ENCODE assay signal across 18 cellular contexts in genomic region chr1:157004286-157004685, GRCh38.
"Had no signal": no experiment of that assay in that cellular context is flagged by ENCODE, and none has a peak within 500 bp of the region (broad histone marks: within the 10 kb centered on the region; RNA-seq: fewer than 3 reads in every experiment).

No MANE protein-coding gene starts in this region.

- H3K9me3 Mint-ChIP-seq: activated T-cell treated with anti-CD3 and anti-CD28 coated beads, Interleukin-2, amount 50 U/mL, for 72 hours; nephron had no signal

- H3K27ac Mint-ChIP-seq: activated T-cell treated with anti-CD3 and anti-CD28 coated beads, Interleukin-2, amount 50 U/mL, for 72 hours had no signal

- H3K4me3 ChIP-seq: coronary artery, gastroesophageal sphincter, heart right ventricle, tibial nerve, vagina had no signal

- H3K36me3 ChIP-seq: gastroesophageal sphincter, heart right ventricle, tibial nerve, vagina had no signal

- ATAC-seq: activated T-cell treated with anti-CD3 and anti-CD28 coated beads, Interleukin-2, amount 50 U/mL, for 72 hours; gastroesophageal sphincter; left cardiac atrium had no signal

- H3K4me3 Mint-ChIP-seq: activated T-cell treated with anti-CD3 and anti-CD28 coated beads, Interleukin-2, amount 50 U/mL, for 72 hours; nephron had no signal

- H3K27ac ChIP-seq: coronary artery, gastroesophageal sphincter, tibial nerve, vagina had no signal

- DNase-seq: activated CD4-positive, CD25-positive, alpha-beta regulatory T cell treated with anti-CD3 and anti-CD28 coated beads, Interleukin-2, amount 50 U/mL, for 72 hours; activated effector memory CD4-positive, alpha-beta T cell treated with anti-CD3 and anti-CD28 coated beads, Interleukin-2, amount 50 U/mL, for 16 hours; activated naive CD4-positive, alpha-beta T cell treated with anti-CD3 and anti-CD28 coated beads, Interleukin-2, amount 50 U/mL, for 16 hours; activated T-cell treated with anti-CD3 and anti-CD28 coated beads, Interleukin-2, amount 50 U/mL, for 72 hours; aorta; heart right ventricle; left cardiac atrium; occipital lobe; retina; stimulated activated CD4-positive, alpha-beta T cell treated with anti-CD3 and anti-CD28 coated beads, Interleukin-2, amount 100 ng/mL, for 24 hours; stimulated activated naive CD4-positive, alpha-beta T cell treated with Interleukin-2 at 50 U/mL for 16 hours; substantia nigra; T1000 had no signal

- H3K9me3 ChIP-seq: gastroesophageal sphincter, heart right ventricle, tibial nerve, vagina had no signal
